1 cellular context compared by ENCODE assay signal in genomic region chr2:121736462-121737336, GRCh38.
TF ChIP-seq lines count a peak whose summit lies in the region.

Gene NIFK (minus strand): TSS chr2:121736875. CDS start chr2:121736850, 25 bp downstream.

TF ChIP-seq in WTC11, 78 proteins besides CTCF, POLR2A, EP300 and RAD21 (continued from another document):
- no peak for TF ChIP-seq AR (CRISPR knock-in tag; IDR thresholded peaks at IDR 0.05)
- TF ChIP-seq MAX (CRISPR knock-in tag; IDR thresholded peaks at IDR 0.05): peak; percentile 92
- TF ChIP-seq E2F5 (CRISPR knock-in tag; IDR thresholded peaks at IDR 0.05): 0 out of 2 replicates have a peak, but pooled peaks have one; percentile 34
- TF ChIP-seq USF2 (CRISPR knock-in tag; IDR thresholded peaks at IDR 0.05): peak; percentile 62
- TF ChIP-seq CREB1 (CRISPR knock-in tag; IDR thresholded peaks at IDR 0.05): no peak
- TF ChIP-seq NFATC4 (CRISPR knock-in tag; IDR thresholded peaks at IDR 0.05): no peak
- no peak for TF ChIP-seq AFF4 (CRISPR knock-in tag; IDR thresholded peaks at IDR 0.05; ENCODE audit: borderline replicate concordance)
- peak; percentile 92 for TF ChIP-seq SP1 (CRISPR knock-in tag; conservative IDR thresholded peaks at IDR 0.05)
- peak; percentile 59; the same call in 1 of the 2 replicates for TF ChIP-seq ZNF121 (CRISPR knock-in tag; IDR thresholded peaks at IDR 0.05)
- no peak for TF ChIP-seq ZNF138 (CRISPR knock-in tag; conservative IDR thresholded peaks at IDR 0.05)
- TF ChIP-seq E2F1 (CRISPR knock-in tag; IDR thresholded peaks at IDR 0.05): no peak
- TF ChIP-seq TP53 (CRISPR knock-in tag; IDR thresholded peaks at IDR 0.05): 0 out of 2 replicates have a peak, but pooled peaks have one; percentile 41
- peak; percentile 45; the same call in 1 of the 2 replicates for TF ChIP-seq ARID4B (CRISPR knock-in tag; IDR thresholded peaks at IDR 0.05; ENCODE audit: borderline replicate concordance)
- TF ChIP-seq ZNF281 (CRISPR knock-in tag; IDR thresholded peaks at IDR 0.05): no peak
- no peak for TF ChIP-seq ZNF532 (CRISPR knock-in tag; IDR thresholded peaks at IDR 0.05; ENCODE audit: borderline replicate concordance)
- TF ChIP-seq JAZF1 (CRISPR knock-in tag; IDR thresholded peaks at IDR 0.05): no peak
- peak; percentile 61; the same call in 1 of the 2 replicates for TF ChIP-seq ZBTB21 (CRISPR knock-in tag; IDR thresholded peaks at IDR 0.05; ENCODE audit: borderline replicate concordance)
- peak; percentile 87; the same call in 1 of the 2 replicates for TF ChIP-seq ETV6 (CRISPR knock-in tag; IDR thresholded peaks at IDR 0.05)
- no peak for TF ChIP-seq SMAD4 (CRISPR knock-in tag; IDR thresholded peaks at IDR 0.05)
